6 cellular contexts compared by ENCODE assay signal in the genomic region with DNA sequence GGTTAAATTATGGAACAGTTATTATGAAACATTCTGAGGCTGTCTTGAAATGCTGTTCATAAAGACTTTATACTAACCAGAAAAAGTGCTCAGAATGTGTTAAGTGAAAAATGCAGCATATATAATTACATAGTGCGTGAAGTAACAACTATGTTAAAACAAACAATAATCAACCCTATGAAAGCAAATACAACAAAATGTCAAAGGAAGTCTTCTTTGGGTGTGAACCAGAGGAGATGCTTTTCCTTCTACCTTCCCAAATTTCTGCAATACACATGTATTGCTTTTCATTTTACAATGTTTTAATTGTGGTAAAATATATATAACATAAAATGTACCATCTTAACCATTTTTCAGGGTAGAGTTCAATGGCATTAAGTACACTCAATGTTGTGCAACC.
"Had no signal": no experiment of that assay in that cellular context is flagged by ENCODE, and none has a peak within 500 bp of the region (broad histone marks: within the 10 kb centered on the region; RNA-seq: fewer than 3 reads in every experiment).

No MANE protein-coding gene starts in this region.

- H3K27ac ChIP-seq: HL-60, KMS-11 had no signal

- H3K4me3 ChIP-seq: K562 had no signal

- DNase-seq: IMR-90, KBM-7, KG1 had no signal
